11 cellular contexts compared by ENCODE assay signal in genomic region chr9:129898205-129898604, GRCh38.
DNase-seq lines count a peak whose midpoint lies in the region; ATAC-seq, FAIRE-seq and TF ChIP-seq lines count a peak whose summit lies in the region.
"Had no signal": no experiment of that assay in that cellular context is flagged by ENCODE, and none has a peak within 500 bp of the region (broad histone marks: within the 10 kb centered on the region; RNA-seq: fewer than 3 reads in every experiment).

No MANE protein-coding gene starts in this region.

- 72% methylated on average over 7 of the region's 7 CpGs for WGBS in right cardiac atrium

- POLR2A ChIA-PET in activated CD8-positive, alpha-beta T cell treated with anti-CD3 and anti-CD28 coated beads, Interleukin-2, amount 10 ng/mL, durations not matched to agents 7 days and 5 days (lab: Charles Lee), result interaction anchor here (1.8 kb wide), 1 partner anchor 10 kb away, joined by 7 read pairs; no protein-coding TSS in a partner anchor

- no peak; the same call in 1 of the 2 replicates for TF ChIP-seq POLR2A in GM12891 (IDR thresholded peaks at IDR 0.05; ENCODE audit: low read depth, low read length)

- H3K4me1 Mint-ChIP-seq in activated CD8-positive, alpha-beta T cell treated with anti-CD3 and anti-CD28 coated beads, Interleukin-2, amount 10 ng/mL, durations not matched to agents 7 days and 5 days (ENCODE audit: low read depth), result peaks cover 55% of the 10 kb centered on the region

- FAIRE-seq in GM12891 (lab: Jason Lieb, UNC), result no peak
- FAIRE-seq in D721Med (lab: Jason Lieb, UNC), result no peak

- TF ChIP-seq CTCF in AG10803 (conservative IDR thresholded peaks at IDR 0.05; ENCODE audit: low read length) (peak; percentile 6; the same call in 1 of the 2 replicates), D721Med (IDR thresholded peaks at IDR 0.05; ENCODE audit: insufficient read depth, missing control alignments) (no peak)

- no peaks in the 10 kb centered on the region for H3K9me3 ChIP-seq in right cardiac atrium (ENCODE audit: control insufficient read depth, low read length)
- H3K9me3 ChIP-seq: ascending aorta had no signal

- peaks cover 87% of the 10 kb centered on the region for H3K36me3 Mint-ChIP-seq in activated CD8-positive, alpha-beta T cell treated with anti-CD3 and anti-CD28 coated beads, Interleukin-2, amount 10 ng/mL, durations not matched to agents 7 days and 5 days (ENCODE audit: low read depth)

- intact Hi-C loops in right cardiac atrium (cut with DNase I), result loop anchor here in 1 of 4 donors (10.0 kb wide), 1 partner anchor 147 kb away; the partner anchor contains the start of gene FNBP1

- no peak for ATAC-seq in activated CD8-positive, alpha-beta T cell treated with anti-CD3 and anti-CD28 coated beads, Interleukin-2, amount 10 ng/mL, durations not matched to agents 7 days and 5 days
- ATAC-seq in right cardiac atrium (peak; percentile 72 to 83), GM18502 (IDR thresholded peaks at IDR 0.05; ENCODE audit: poor library complexity, unreplicated experiment) (no peak)

- no peaks in the 10 kb centered on the region for H3K27me3 ChIP-seq in right cardiac atrium (ENCODE audit: control insufficient read depth, insufficient read depth)
- H3K27me3 ChIP-seq: ascending aorta had no signal

- CTCF ChIA-PET in activated CD8-positive, alpha-beta T cell treated with anti-CD3 and anti-CD28 coated beads, Interleukin-2, amount 10 ng/mL, durations not matched to agents 7 days and 5 days (lab: Charles Lee), result interaction anchor here (1.6 to 1.9 kb wide), 2 partner anchors 11 to 13 kb away, joined by 6 to 11 read pairs; no protein-coding TSS in a partner anchor

- peak overlapping the region; percentile 60 for H3K27ac Mint-ChIP-seq in activated CD8-positive, alpha-beta T cell treated with anti-CD3 and anti-CD28 coated beads, Interleukin-2, amount 10 ng/mL, durations not matched to agents 7 days and 5 days

- no peak overlapping the region for H3K4me3 Mint-ChIP-seq in activated CD8-positive, alpha-beta T cell treated with anti-CD3 and anti-CD28 coated beads, Interleukin-2, amount 10 ng/mL, durations not matched to agents 7 days and 5 days

- DNase-seq in AG10803 (ENCODE audit: low read depth) (peak; percentile 20), GM12891 (ENCODE audit: insufficient read length, low spot score) (no peak), right cardiac atrium (peak; percentile 57 to 81 (median 58)), D721Med (ENCODE audit: insufficient read length, low spot score) (no peak), islet precursor cell (no peak), midbrain (lab: John Stamatoyannopoulos, UW) (no peak)
- DNase-seq in activated CD8-positive, alpha-beta T cell treated with anti-CD3 and anti-CD28 coated beads, Interleukin-2, amount 10 ng/mL, durations not matched to agents 7 days and 5 days, result no peak
- DNase-seq: stimulated activated CD4-positive, alpha-beta T cell treated with anti-CD3 and anti-CD28 coated beads, Interleukin-12 subunit alpha, Interleukin-12 subunit beta, amount 100 ng/mL, for 4 hours had no signal

- peaks cover 6% of the 10 kb centered on the region for H3K9me3 Mint-ChIP-seq in activated CD8-positive, alpha-beta T cell treated with anti-CD3 and anti-CD28 coated beads, Interleukin-2, amount 10 ng/mL, durations not matched to agents 7 days and 5 days (ENCODE audit: insufficient read depth)

- H3K4me3 ChIP-seq in AG10803 (ENCODE audit: low read length) (no peak overlapping the region), right cardiac atrium (ENCODE audit: low read length) (no peak overlapping the region)
- H3K4me3 ChIP-seq: ascending aorta had no signal

- H3K27ac ChIP-seq in right cardiac atrium (ENCODE audit: low read length), result no peak overlapping the region
- H3K27ac ChIP-seq: ascending aorta, VCaP had no signal

- H3K4me1 ChIP-seq in right cardiac atrium (ENCODE audit: control insufficient read depth, insufficient read depth, low read length), result no peaks in the 10 kb centered on the region

- H3K27me3 Mint-ChIP-seq in activated CD8-positive, alpha-beta T cell treated with anti-CD3 and anti-CD28 coated beads, Interleukin-2, amount 10 ng/mL, durations not matched to agents 7 days and 5 days (ENCODE audit: low read depth), result no peaks in the 10 kb centered on the region

TF ChIP-seq in GM12891, 5 proteins besides CTCF, POLR2A, EP300 and RAD21:
- TF ChIP-seq POU2F2 (IDR thresholded peaks at IDR 0.05; ENCODE audit: low read depth, low read length) (no peak), TAF1 (IDR thresholded peaks at IDR 0.05; ENCODE audit: low read depth, low read length) (no peak), PAX5 (IDR thresholded peaks at IDR 0.05; ENCODE audit: insufficient read depth, low read length, severe bottlenecking) (no peak), SPI1 (IDR thresholded peaks at IDR 0.05; ENCODE audit: low read depth, low read length) (no peak), POLR2AphosphoS5 (IDR thresholded peaks at IDR 0.05; ENCODE audit: low read depth, low read length) (0 out of 2 replicates have a peak, but pooled peaks have one; percentile 52)

Comparison
In these comparisons a context has a peak if more than half of its experiments do, and no peak if none do; other contexts are left out.
1. DNase-seq: peak in AG10803 (single experiment) and right cardiac atrium (3 of 3); none in GM12891 (single experiment), activated CD8-positive, alpha-beta T cell treated with anti-CD3 and anti-CD28 coated beads, Interleukin-2, amount 10 ng/mL, durations not matched to agents 7 days and 5 days (single experiment), D721Med (single experiment), islet precursor cell (single experiment) and midbrain (single experiment).
2. ATAC-seq: peak in right cardiac atrium (2 of 2); none in activated CD8-positive, alpha-beta T cell treated with anti-CD3 and anti-CD28 coated beads, Interleukin-2, amount 10 ng/mL, durations not matched to agents 7 days and 5 days (single experiment) and GM18502 (single experiment).